Comparison of ENCODE assay signal across 26 cellular contexts in genomic region chr4:164413743-164414142, GRCh38.
A peak's percentile ranks its signal among the peaks of the same experiment; 100 is the strongest.
DNase-seq lines count a peak whose midpoint lies in the region; TF ChIP-seq lines count a peak whose summit lies in the region.
"Had no signal": no experiment of that assay in that cellular context is flagged by ENCODE, and none has a peak within 500 bp of the region (broad histone marks: within the 10 kb centered on the region; RNA-seq: fewer than 3 reads in every experiment).

No MANE protein-coding gene starts in this region.

- no peaks in the 10 kb centered on the region for H4K20me1 ChIP-seq in neural cell (ENCODE audit: insufficient read depth)
- H4K20me1 ChIP-seq: BLaER1; BLaER1 treated with 17β-estradiol and CSF1 and Interleukin-3, amounts not matched to agents 10 nM and 100 nM had no signal

- H3F3A ChIP-seq in neural cell (ENCODE audit: insufficient read depth, low read length, poor library complexity, severe bottlenecking) = peaks cover 5% of the 10 kb centered on the region

- no peak for DNase-seq in DMS79 (lab: John Stamatoyannopoulos, UW)
- DNase-seq: 8988T; ACHN; AML-193; BE2C; C1 segment of cervical spinal cord; Caco-2; Calu3; CD4-positive, alpha-beta memory T cell; CD4-positive, alpha-beta T cell; CD4-positive, CD25-positive, alpha-beta regulatory T cell; CD8-positive, alpha-beta memory T cell; CD8-positive, alpha-beta T cell; COR-L47; DMS 273 treated with DMSO at 0.1 percent for 48 hours; DMS153; DMS53; DMS79 treated with DMSO at 0.1 percent for 48 hours; DND-41; EL had no signal

- no peaks in the 10 kb centered on the region for H3K27me3 ChIP-seq in neural cell (ENCODE audit: insufficient read depth, low read depth, low read length)
- H3K27me3 ChIP-seq: BE2C; BLaER1; BLaER1 treated with 17β-estradiol and CSF1 and Interleukin-3, amounts not matched to agents 10 nM and 100 nM had no signal

- H3K4me3 ChIP-seq in neural cell (ENCODE audit: low read length) = no peak overlapping the region
- H3K4me3 ChIP-seq: A549; BLaER1; BLaER1 treated with 17β-estradiol and CSF1 and Interleukin-3, amounts not matched to agents 10 nM and 100 nM had no signal

- TF ChIP-seq CTCF in neural cell (IDR thresholded peaks at IDR 0.05; ENCODE audit: poor library complexity, severe bottlenecking) = no peak

- no peak overlapping the region for H3K9ac ChIP-seq in neural cell (ENCODE audit: low read length)
- H3K9ac ChIP-seq: BLaER1; BLaER1 treated with 17β-estradiol and CSF1 and Interleukin-3, amounts not matched to agents 10 nM and 100 nM had no signal

- H3K9me3 ChIP-seq in neural cell (ENCODE audit: low read length) = peaks cover 7% of the 10 kb centered on the region
- H3K9me3 ChIP-seq: A549; BE2C; BLaER1; BLaER1 treated with 17β-estradiol and CSF1 and Interleukin-3, amounts not matched to agents 10 nM and 100 nM; Caco-2 had no signal

- no peaks in the 10 kb centered on the region for H3K79me2 ChIP-seq in neural cell (replicated peaks; ENCODE audit: insufficient read depth, low read length)

- no peaks in the 10 kb centered on the region for H3K36me3 ChIP-seq in neural cell (ENCODE audit: insufficient read depth, low read length)
- H3K36me3 ChIP-seq: BE2C; BLaER1; BLaER1 treated with 17β-estradiol and CSF1 and Interleukin-3, amounts not matched to agents 10 nM and 100 nM had no signal

- peak overlapping the region; percentile 2 for H3K27ac ChIP-seq in neural cell (ENCODE audit: low read length)
- H3K27ac ChIP-seq: 22Rv1; A549; BLaER1; BLaER1 treated with 17β-estradiol and CSF1 and Interleukin-3, amounts not matched to agents 10 nM and 100 nM; C4-2B had no signal

- no peak for TF ChIP-seq RAD21 in neural cell (conservative IDR thresholded peaks at IDR 0.05)

- peak; percentile 95 for TF ChIP-seq EP300 in neural cell (conservative IDR thresholded peaks at IDR 0.05; ENCODE audit: poor library complexity, severe bottlenecking)

- no peak overlapping the region for H3K4me2 ChIP-seq in neural cell (ENCODE audit: low read length)
- H3K4me2 ChIP-seq: A549; BLaER1; BLaER1 treated with 17β-estradiol and CSF1 and Interleukin-3, amounts not matched to agents 10 nM and 100 nM had no signal

- H3K9me2 ChIP-seq in neural cell (ENCODE audit: insufficient read depth, low read length) = no peaks in the 10 kb centered on the region

- no peak overlapping the region for H2AFZ ChIP-seq in neural cell (ENCODE audit: low read depth, low read length)

TF ChIP-seq in neural cell, 6 proteins besides CTCF, POLR2A, EP300 and RAD21:
- TF ChIP-seq MXI1 (conservative IDR thresholded peaks at IDR 0.05; ENCODE audit: poor library complexity, severe bottlenecking) (no peak), POLR2AphosphoS5 (IDR thresholded peaks at IDR 0.05) (peak; percentile 70), SMC3 (conservative IDR thresholded peaks at IDR 0.05; ENCODE audit: poor library complexity) (no peak), REST (IDR thresholded peaks at IDR 0.05; ENCODE audit: borderline replicate concordance) (peak; percentile 48)
